ENCODE assay signal across 10 cellular contexts in genomic region chr12:119682635-119683340, GRCh38. TPM values are rescaled to one million over a fixed set of nuclear protein-coding genes. Genes with fewer than 3 reads are reported as not detected.
A peak's percentile ranks its signal among the peaks of the same experiment; 100 is the strongest.
DNase-seq lines count a peak whose midpoint lies in the region; ATAC-seq and TF ChIP-seq lines count a peak whose summit lies in the region.
"Had no signal": no experiment of that assay in that cellular context is flagged by ENCODE, and none has a peak within 500 bp of the region (broad histone marks: within the 10 kb centered on the region; RNA-seq: fewer than 3 reads in every experiment).

No MANE protein-coding gene starts in this region.

- peak; percentile 43 for ATAC-seq in GM21367 (IDR thresholded peaks at IDR 0.05; ENCODE audit: unreplicated experiment)
- no peak for ATAC-seq in Panc1
- ATAC-seq in GM19023 (IDR thresholded peaks at IDR 0.05; ENCODE audit: unreplicated experiment) = no peak
- no peak for ATAC-seq in GM18858 (IDR thresholded peaks at IDR 0.05; ENCODE audit: unreplicated experiment)
- ATAC-seq: HCT116 had no signal

- BruUV-seq in Panc1 (replicated peaks; lab: Mats Ljungman, UMichigan) = no TSS peak

- H3K27me3 ChIP-seq in Panc1 (ENCODE audit: control insufficient read depth, insufficient read depth, low read length) = no peaks in the 10 kb centered on the region

- no peak overlapping the region for H3K4me3 ChIP-seq in Panc1 (ENCODE audit: low read depth in 2 of 2, low read length in 2 of 2)

- H3K27ac ChIP-seq in Panc1 (ENCODE audit: low read length) (peak overlapping the region; percentile 29; the same call in 1 of the 2 replicates), RWPE1 (no peak overlapping the region)

- peaks cover 12% of the 10 kb centered on the region; the same call in 1 of the 2 replicates for H3K36me3 ChIP-seq in Panc1 (ENCODE audit: control insufficient read depth, insufficient read depth, low read length)

- H3K4me1 ChIP-seq in Panc1 (ENCODE audit: control insufficient read depth, insufficient read depth, low read length) = peaks cover 15% of the 10 kb centered on the region

- intact Hi-C loops in Panc1 (cut with micrococcal nuclease; ENCODE audit: unreplicated experiment) = no loop called here

- H3K9me3 ChIP-seq in Panc1 (ENCODE audit: control insufficient read depth, insufficient read depth, low read depth, low read length) = no peaks in the 10 kb centered on the region

- POLR2A ChIA-PET in Panc1 (lab: Charles Lee) (no interaction called here), RWPE1 (lab: Yijun Ruan, JAX; ENCODE audit: low non-redundant PET) (no interaction called here)

- TF ChIP-seq CTCF in Panc1 (IDR thresholded peaks at IDR 0.05) (no peak), RWPE1 (conservative IDR thresholded peaks at IDR 0.05; ENCODE audit: low read depth) (no peak)

- CTCF ChIA-PET in Panc1 (lab: Charles Lee) (no interaction called here), RWPE1 (lab: Yijun Ruan, JAX) (no interaction called here)

- DNase-seq in AML-193 (lab: John Stamatoyannopoulos, UW) = peak; percentile 33 to 45
- no peak for DNase-seq in Panc1 (ENCODE audit: low read depth, low spot score)
- peak; percentile 21 for DNase-seq in kidney tubule cell (ENCODE audit: low spot score)
- DNase-seq in RWPE1 (ENCODE audit: low spot score) = no peak
- DNase-seq in stimulated activated CD8-positive, alpha-beta memory T cell treated with anti-CD3 and anti-CD28 coated beads, Interleukin-4, amount 100 ng/mL, for 48 hours = no peak
- DNase-seq: activated CD8-positive, alpha-beta memory T cell treated with anti-CD3 and anti-CD28 coated beads, Interleukin-2, amount 50 U/mL, for 48 hours had no signal

- in situ Hi-C loops in Panc1 (cut with HindIII; ENCODE audit: low pct_unique_long_range_greater_than_20kb, low sequenced_read_pairs) = no loop called here

RNA-seq across cellular contexts. Expression of gene PRKAB1, which starts 14.9 kb away (rescaled TPM):
- total RNA-seq in Panc1 (2021; ENCODE audit: unreplicated experiment) = 36.3 TPM
- polyA plus RNA-seq in Panc1 (2012; ENCODE audit: insufficient read length) = 40.5 TPM

Comparison
In these comparisons a context has a peak if more than half of its experiments do, and no peak if none do; other contexts are left out.
1. DNase-seq: peak in AML-193 (2 of 2) and kidney tubule cell (single experiment); none in Panc1 (single experiment), RWPE1 (single experiment) and stimulated activated CD8-positive, alpha-beta memory T cell treated with anti-CD3 and anti-CD28 coated beads, Interleukin-4, amount 100 ng/mL, for 48 hours (single experiment).